Comparison of ENCODE assay signal across 1 cellular context in genomic region chr7:97971120-97971989, GRCh38.
TF ChIP-seq lines count a peak whose summit lies in the region.

No MANE protein-coding gene starts in this region.

TF ChIP-seq in K562, 482 proteins besides CTCF, POLR2A, EP300 and RAD21 (continued from another document and continues in another):
- TF ChIP-seq MGA (IDR thresholded peaks at IDR 0.05), result peak; percentile 39; the same call in 1 of the 2 replicates
- TF ChIP-seq NCOA1 (IDR thresholded peaks at IDR 0.05; ENCODE audit: low read depth), result 0 out of 2 replicates have a peak, but pooled peaks have one; percentile 26
- TF ChIP-seq HDAC1 (IDR thresholded peaks at IDR 0.05), result peak in 1 of 2 experiments; percentile 90; a peak in 2 of 4 replicates
- 0 out of 2 replicates have a peak, but pooled peaks have one; percentile 34 for TF ChIP-seq CUX1 (CRISPR knock-in tag; IDR thresholded peaks at IDR 0.05)
- TF ChIP-seq FOXM1 (IDR thresholded peaks at IDR 0.05; ENCODE audit: low read depth), result peak; percentile 35; the same call in 1 of the 2 replicates
- TF ChIP-seq FOXM1 (CRISPR knock-in tag; IDR thresholded peaks at IDR 0.05; ENCODE audit: low read depth), result no peak
- peak; percentile 71 to 73 for TF ChIP-seq FOXK2 (conservative IDR thresholded peaks at IDR 0.05 in 1 of 2, IDR thresholded peaks at IDR 0.05 in 1 of 2; ENCODE audit: low read depth in 2 of 2)
- TF ChIP-seq HLTF (IDR thresholded peaks at IDR 0.05), result 0 out of 2 replicates have a peak, but pooled peaks have one; percentile 72
- TF ChIP-seq DPF2 (IDR thresholded peaks at IDR 0.05), result peak; percentile 33; the same call in 1 of the 2 replicates
- 0 out of 2 replicates have a peak, but pooled peaks have one; percentile 15 for TF ChIP-seq MTA3 (IDR thresholded peaks at IDR 0.05; ENCODE audit: borderline replicate concordance)
- TF ChIP-seq, protein P1, sequence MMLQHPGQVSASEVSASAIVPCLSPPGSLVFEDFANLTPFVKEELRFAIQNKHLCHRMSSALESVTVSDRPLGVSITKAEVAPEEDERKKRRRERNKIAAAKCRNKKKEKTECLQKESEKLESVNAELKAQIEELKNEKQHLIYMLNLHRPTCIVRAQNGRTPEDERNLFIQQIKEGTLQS (IDR thresholded peaks at IDR 0.05), result peak; percentile 57
- TF ChIP-seq, protein P1 (CRISPR knock-in tag; conservative IDR thresholded peaks at IDR 0.05), result no peak
- TF ChIP-seq SMARCA4 (IDR thresholded peaks at IDR 0.05), result 0 out of 2 replicates have a peak, but pooled peaks have one; percentile 22
- TF ChIP-seq ZNF583 (CRISPR knock-in tag; IDR thresholded peaks at IDR 0.05), result no peak
- 0 out of 2 replicates have a peak, but pooled peaks have one; percentile 16 for TF ChIP-seq NFRKB (IDR thresholded peaks at IDR 0.05; ENCODE audit: low read depth)
- no peak for TF ChIP-seq CREB3L1 (IDR thresholded peaks at IDR 0.05; ENCODE audit: borderline replicate concordance, low read depth)
- TF ChIP-seq EHMT2 (IDR thresholded peaks at IDR 0.05), result peak; percentile 54; the same call in 1 of the 2 replicates
- TF ChIP-seq ARID1B (IDR thresholded peaks at IDR 0.05), result 0 out of 2 replicates have a peak, but pooled peaks have one; percentile 42
- peak; percentile 32 for TF ChIP-seq POLR2B (IDR thresholded peaks at IDR 0.05; ENCODE audit: low read depth, partially characterized antibody)
- TF ChIP-seq CEBPG (CRISPR knock-in tag; IDR thresholded peaks at IDR 0.05), result peak; percentile 55; the same call in 1 of the 2 replicates
- peak; percentile 59 to 63; a peak in 3 of 4 replicates for TF ChIP-seq CEBPG (tag; conservative IDR thresholded peaks at IDR 0.05 in 1 of 2, IDR thresholded peaks at IDR 0.05 in 1 of 2)
- no peak for TF ChIP-seq ZKSCAN1 (IDR thresholded peaks at IDR 0.05; ENCODE audit: low read depth, low read length)
- 0 out of 2 replicates have a peak, but pooled peaks have one; percentile 78 for TF ChIP-seq ELF4 (CRISPR knock-in tag; IDR thresholded peaks at IDR 0.05)
- TF ChIP-seq, protein P2, sequence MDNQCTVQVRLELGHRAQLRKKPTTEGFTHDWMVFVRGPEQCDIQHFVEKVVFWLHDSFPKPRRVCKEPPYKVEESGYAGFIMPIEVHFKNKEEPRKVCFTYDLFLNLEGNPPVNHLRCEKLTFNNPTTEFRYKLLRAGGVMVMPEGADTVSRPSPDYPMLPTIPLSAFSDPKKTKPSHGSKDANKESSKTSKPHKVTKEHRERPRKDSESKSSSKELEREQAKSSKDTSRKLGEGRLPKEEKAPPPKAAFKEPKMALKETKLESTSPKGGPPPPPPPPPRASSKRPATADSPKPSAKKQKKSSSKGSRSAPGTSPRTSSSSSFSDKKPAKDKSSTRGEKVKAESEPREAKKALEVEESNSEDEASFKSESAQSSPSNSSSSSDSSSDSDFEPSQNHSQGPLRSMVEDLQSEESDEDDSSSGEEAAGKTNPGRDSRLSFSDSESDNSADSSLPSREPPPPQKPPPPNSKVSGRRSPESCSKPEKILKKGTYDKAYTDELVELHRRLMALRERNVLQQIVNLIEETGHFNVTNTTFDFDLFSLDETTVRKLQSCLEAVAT (IDR thresholded peaks at IDR 0.05), result peak; percentile 66 to 78; a peak in 2 of 4 replicates
- peak; percentile 41; the same call in 1 of the 2 replicates for TF ChIP-seq HDAC2 (IDR thresholded peaks at IDR 0.05)
- TF ChIP-seq, protein P3, sequence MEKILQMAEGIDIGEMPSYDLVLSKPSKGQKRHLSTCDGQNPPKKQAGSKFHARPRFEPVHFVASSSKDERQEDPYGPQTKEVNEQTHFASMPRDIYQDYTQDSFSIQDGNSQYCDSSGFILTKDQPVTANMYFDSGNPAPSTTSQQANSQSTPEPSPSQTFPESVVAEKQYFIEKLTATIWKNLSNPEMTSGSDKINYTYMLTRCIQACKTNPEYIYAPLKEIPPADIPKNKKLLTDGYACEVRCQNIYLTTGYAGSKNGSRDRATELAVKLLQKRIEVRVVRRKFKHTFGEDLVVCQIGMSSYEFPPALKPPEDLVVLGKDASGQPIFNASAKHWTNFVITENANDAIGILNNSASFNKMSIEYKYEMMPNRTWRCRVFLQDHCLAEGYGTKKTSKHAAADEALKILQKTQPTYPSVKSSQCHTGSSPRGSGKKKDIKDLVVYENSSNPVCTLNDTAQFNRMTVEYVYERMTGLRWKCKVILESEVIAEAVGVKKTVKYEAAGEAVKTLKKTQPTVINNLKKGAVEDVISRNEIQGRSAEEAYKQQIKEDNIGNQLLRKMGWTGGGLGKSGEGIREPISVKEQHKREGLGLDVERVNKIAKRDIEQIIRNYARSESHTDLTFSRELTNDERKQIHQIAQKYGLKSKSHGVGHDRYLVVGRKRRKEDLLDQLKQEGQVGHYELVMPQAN (IDR thresholded peaks at IDR 0.05; ENCODE audit: borderline replicate concordance), result peak; percentile 94
- TF ChIP-seq ZNF316 (IDR thresholded peaks at IDR 0.05), result 0 out of 2 replicates have a peak, but pooled peaks have one; percentile 24
